ENCODE assay signal across 25 cellular contexts in the genomic region with DNA sequence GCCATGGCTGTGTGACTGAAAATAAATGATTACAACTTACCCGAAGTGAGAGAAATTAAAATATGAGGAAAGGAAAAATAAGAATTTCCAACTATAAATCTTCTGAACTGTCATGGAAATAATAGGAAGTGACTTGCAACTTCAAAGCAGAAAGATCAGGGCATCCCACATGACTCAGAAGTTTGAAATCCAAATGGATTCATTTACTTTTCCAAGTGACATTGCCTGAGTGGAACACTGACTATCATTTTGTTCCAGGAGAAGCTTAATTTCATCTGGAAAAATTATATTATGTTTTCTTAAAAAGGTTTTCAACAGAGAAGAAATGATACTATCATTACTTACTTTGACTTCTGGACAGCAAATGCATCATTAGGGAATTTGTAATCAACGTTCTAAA.
A peak's percentile ranks its signal among the peaks of the same experiment; 100 is the strongest.
DNase-seq lines count a peak whose midpoint lies in the region; ATAC-seq and TF ChIP-seq lines count a peak whose summit lies in the region.
"Had no signal": no experiment of that assay in that cellular context is flagged by ENCODE, and none has a peak within 500 bp of the region (broad histone marks: within the 10 kb centered on the region; RNA-seq: fewer than 3 reads in every experiment).

No MANE protein-coding gene starts in this region.

- no peak overlapping the region for H2AFZ ChIP-seq in GM23248

- 9 to 15% methylated on average over 2 of the region's 2 CpGs for WGBS in GM23248 (ENCODE audit: low coverage in 1 of 2, low lambda C conversion rate in 2 of 2, missing lambda C conversion rate in 2 of 2), 2 experiments

- H3K36me3 ChIP-seq in GM23248 (ENCODE audit: low read depth) (no peaks in the 10 kb centered on the region; the same call in 1 of the 2 replicates), tibial artery (no peaks in the 10 kb centered on the region), H7 (replicated peaks; ENCODE audit: control insufficient read depth, insufficient read depth, low read length) (no peaks in the 10 kb centered on the region)
- H3K36me3 ChIP-seq: brain microvascular endothelial cell, right atrium auricular region, spleen had no signal

- H3K27ac ChIP-seq in GM23248 (no peak overlapping the region), tibial artery (no peak overlapping the region)
- H3K27ac ChIP-seq: brain microvascular endothelial cell, dorsolateral prefrontal cortex, KMS-11, right atrium auricular region, spleen had no signal

- H3K27me3 ChIP-seq in GM23248 (replicated peaks; ENCODE audit: insufficient read depth) (no peaks in the 10 kb centered on the region), tibial artery (no peaks in the 10 kb centered on the region), H7 (ENCODE audit: control insufficient read depth, insufficient read depth, low read length) (no peaks in the 10 kb centered on the region)
- H3K27me3 ChIP-seq: brain microvascular endothelial cell, dorsolateral prefrontal cortex, right atrium auricular region, spleen had no signal

- no peaks in the 10 kb centered on the region for H3K9me2 ChIP-seq in GM23248 (ENCODE audit: insufficient read depth)

- TF ChIP-seq CTCF in fibroblast of pulmonary artery (IDR thresholded peaks at IDR 0.05; ENCODE audit: low read length, missing control alignments), result no peak
- TF ChIP-seq CTCF in tibial artery (IDR thresholded peaks at IDR 0.05), result no peak

- in situ Hi-C loops in GM23248 (cut with MboI), result no loop called here

- H3K4me1 ChIP-seq in GM23248 (ENCODE audit: insufficient read depth) (peaks cover 40% of the 10 kb centered on the region), tibial artery (no peaks in the 10 kb centered on the region)
- H3K4me1 ChIP-seq: right atrium auricular region, spleen had no signal

- peak; percentile 46 for DNase-seq in GM23248
- DNase-seq in RPMI7951 (ENCODE audit: low read depth), result peak; percentile 64
- peak; percentile 11 for DNase-seq in fibroblast of pulmonary artery (ENCODE audit: low read depth)
- DNase-seq in tibial artery, result no peak
- DNase-seq in NCI-H510A (lab: John Stamatoyannopoulos, UW), result no peak
- no peak for DNase-seq in H7
- DNase-seq: activated CD4-positive, alpha-beta T cell treated with anti-CD3 and anti-CD28 coated beads, Interleukin-2, amount 50 U/mL, for 1 hour; activated naive CD4-positive, alpha-beta T cell; activated T-cell treated with anti-CD3 and anti-CD28 coated beads, Interleukin-2, amount 50 U/mL, for 48 hours; brain microvascular endothelial cell; dorsolateral prefrontal cortex; H9; head of caudate nucleus; kidney; mammary epithelial cell; NCI-H1417 treated with DMSO at 0.1 percent for 48 hours; NCI-H2081 treated with DMSO at 0.1 percent for 48 hours; NCI-H345; NCI-H748 treated with DMSO at 0.1 percent for 48 hours; spleen; T-helper 9 cell had no signal

- H3K9me3 ChIP-seq in GM23248 (ENCODE audit: low read depth) (no peaks in the 10 kb centered on the region), tibial artery (no peaks in the 10 kb centered on the region)
- H3K9me3 ChIP-seq: right atrium auricular region, spleen had no signal

- no peaks in the 10 kb centered on the region for H4K20me1 ChIP-seq in GM23248 (ENCODE audit: insufficient read depth)

- no peak overlapping the region for H3K9ac ChIP-seq in GM23248
- H3K9ac ChIP-seq: KMS-11 had no signal

- no peak overlapping the region for H3K4me2 ChIP-seq in GM23248 (ENCODE audit: unreplicated experiment)
- H3K4me2 ChIP-seq: KMS-11 had no signal

- intact Hi-C loops in tibial artery (cut with DNase I; ENCODE audit: low total_unique reads), result no loop called here

- H3F3A ChIP-seq in GM23248 (ENCODE audit: insufficient read depth), result peaks cover 85% of the 10 kb centered on the region

- ATAC-seq in HG02852 (IDR thresholded peaks at IDR 0.05; ENCODE audit: unreplicated experiment), result no peak
- ATAC-seq: WTC11 had no signal

- H3K79me2 ChIP-seq in GM23248 (ENCODE audit: insufficient read depth), result peaks cover 19% of the 10 kb centered on the region; the same call in 1 of the 2 replicates

- H3K4me3 ChIP-seq in GM23248, result no peak overlapping the region
- no peak overlapping the region for H3K4me3 ChIP-seq in fibroblast of pulmonary artery (replicated peaks; ENCODE audit: low read depth, low read length)
- no peak overlapping the region for H3K4me3 ChIP-seq in tibial artery
- no peak overlapping the region for H3K4me3 ChIP-seq in H7 (ENCODE audit: insufficient read depth, low read depth, low read length)
- H3K4me3 ChIP-seq: dorsolateral prefrontal cortex, right atrium auricular region, spleen had no signal

Comparison
In these comparisons a context has a peak if more than half of its experiments do, and no peak if none do; other contexts are left out.
1. DNase-seq: peak in GM23248 (single experiment), RPMI7951 (single experiment) and fibroblast of pulmonary artery (single experiment); none in tibial artery (0 of 2), NCI-H510A (single experiment) and H7 (single experiment).